Comparison of ENCODE assay signal across 9 cellular contexts in the genomic region with DNA sequence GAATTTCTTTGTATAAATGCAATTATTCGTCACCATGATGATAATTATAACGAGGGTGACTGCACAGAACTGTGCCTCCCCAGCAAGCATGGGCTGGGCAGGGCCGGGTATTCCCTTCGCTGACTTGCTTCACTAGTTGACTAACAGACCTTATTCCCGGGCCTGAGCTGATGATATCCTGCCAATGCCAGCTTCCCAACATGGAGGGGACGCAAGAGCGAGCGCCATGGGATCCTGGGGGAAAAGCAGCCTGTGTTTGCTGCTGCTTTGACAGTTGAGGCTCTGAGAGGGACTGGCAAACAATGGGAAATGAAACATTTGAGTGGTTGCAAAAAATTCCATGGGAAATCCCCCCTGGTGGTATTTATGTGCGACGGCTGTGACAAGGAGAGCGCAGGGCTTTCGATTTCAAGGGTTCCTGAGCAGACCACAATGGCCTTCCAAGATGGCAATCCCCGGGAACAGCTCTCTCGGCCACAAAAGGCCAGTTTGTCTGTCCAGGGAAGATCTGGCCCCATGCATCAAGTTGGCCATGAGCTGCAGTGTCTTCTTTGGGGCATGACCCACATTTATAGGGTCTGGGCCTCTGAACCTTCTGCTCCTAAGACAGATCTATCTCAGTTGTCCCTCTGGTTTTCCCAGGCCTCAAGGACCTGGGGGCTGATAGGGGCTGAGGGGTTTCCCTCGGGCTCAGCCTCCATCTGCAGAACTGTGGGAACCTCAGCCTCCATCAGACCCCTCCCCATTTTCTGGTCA. TPM values are rescaled to one million over a fixed set of nuclear protein-coding genes. Genes with fewer than 3 reads are reported as not detected.
DNase-seq lines count a peak whose midpoint lies in the region; ATAC-seq, FAIRE-seq and TF ChIP-seq lines count a peak whose summit lies in the region.
"Had no signal": no experiment of that assay in that cellular context is flagged by ENCODE, and none has a peak within 500 bp of the region (broad histone marks: within the 10 kb centered on the region; RNA-seq: fewer than 3 reads in every experiment).

No MANE protein-coding gene starts in this region.

- no peak overlapping the region for H3K23ac ChIP-seq in IMR-90 (ENCODE audit: low read depth, low read length)

- H3K9me1 ChIP-seq in IMR-90 (ENCODE audit: insufficient read depth, low read length), result peaks cover 5% of the 10 kb centered on the region; the same call in 1 of the 2 replicates

- H4K20me1 ChIP-seq in IMR-90 (ENCODE audit: insufficient read depth, low read length) (no peaks in the 10 kb centered on the region), neural cell (ENCODE audit: insufficient read depth) (no peaks in the 10 kb centered on the region)

- dilution Hi-C loops in IMR-90 (cut with HindIII; ENCODE audit: low sequenced_read_pairs, unreplicated experiment), result no loop called here

- no peak overlapping the region for H2AFZ ChIP-seq in IMR-90 (replicated peaks; ENCODE audit: low read length, poor library complexity)
- H2AFZ ChIP-seq in neural cell (ENCODE audit: low read depth, low read length), result no peak overlapping the region

- no peaks in the 10 kb centered on the region for H3K79me1 ChIP-seq in IMR-90 (ENCODE audit: low read depth in 1 of 2, low read length in 2 of 2)

- no peaks in the 10 kb centered on the region for H3K9me2 ChIP-seq in neural cell (ENCODE audit: insufficient read depth, low read length)

- no TSS peak for BruUV-seq in IMR-90 (replicated peaks; lab: Mats Ljungman, UMichigan)

- H2BK5ac ChIP-seq in IMR-90 (ENCODE audit: low read depth, low read length, poor library complexity, severe bottlenecking), result no peak overlapping the region

- no peak overlapping the region for H3K18ac ChIP-seq in IMR-90 (ENCODE audit: low read depth, low read length)

- no peak overlapping the region for H3K4ac ChIP-seq in IMR-90 (ENCODE audit: low read depth, low read length)

- H2AK9ac ChIP-seq in IMR-90 (replicated peaks; ENCODE audit: low read depth, low read length, poor library complexity), result peak overlapping the region; percentile 7

- in situ Hi-C loops in IMR-90 (cut with MboI; ENCODE audit: low sequenced_read_pairs), result no loop called here

- no peak for FAIRE-seq in frontal cortex (lab: Jason Lieb, UNC)

- no peak for DNase-seq in IMR-90
- no peak for DNase-seq in frontal cortex (ENCODE audit: low spot score in 2 of 2)
- no peak for DNase-seq in SHP77 treated with DMSO at 0.1 percent for 48 hours (lab: John Stamatoyannopoulos, UW)
- no peak for DNase-seq in stimulated activated CD4-positive, alpha-beta T cell treated with anti-CD3 and anti-CD28 coated beads, Interleukin-4, amount 100 ng/mL, for 1 hour
- no peak for DNase-seq in NK-92 (lab: John Stamatoyannopoulos, UW; ENCODE audit: unreplicated experiment)
- DNase-seq: NCI-H446 had no signal

- H3K9me3 ChIP-seq in IMR-90 (ENCODE audit: control insufficient read depth, insufficient read depth, low read length) (no peaks in the 10 kb centered on the region), neural cell (ENCODE audit: low read length) (no peaks in the 10 kb centered on the region)

- WGBS in IMR-90 (ENCODE audit: extremely low coverage in 2 of 2, insufficient read length in 1 of 2), 2 experiments, result 99% methylated on average over 11 of the region's 15 CpGs; no CpG with 5 or more reads in 1 of the 2 experiments

- H2BK120ac ChIP-seq in IMR-90 (ENCODE audit: low read depth, low read length), result no peak overlapping the region

- CTCF ChIA-PET in IMR-90 (lab: Yijun Ruan, JAX), result interaction anchor here (0.8 kb wide), 1 partner anchor 140 kb away, joined by 7 read pairs; no protein-coding TSS in a partner anchor

- intact Hi-C loops in IMR-90 (cut with micrococcal nuclease), result no loop called here

- no peak overlapping the region for H2BK20ac ChIP-seq in IMR-90 (ENCODE audit: low read depth, low read length)

- no peaks in the 10 kb centered on the region for H3F3A ChIP-seq in neural cell (ENCODE audit: insufficient read depth, low read length, poor library complexity, severe bottlenecking)

- no peak overlapping the region for H2AK5ac ChIP-seq in IMR-90 (ENCODE audit: low read depth, low read length)

- TF ChIP-seq CTCF in IMR-90 (conservative IDR thresholded peaks at IDR 0.05; ENCODE audit: low read depth, low read length) (no peak), neural cell (IDR thresholded peaks at IDR 0.05; ENCODE audit: poor library complexity, severe bottlenecking) (no peak)

- TF ChIP-seq RAD21 in IMR-90 (IDR thresholded peaks at IDR 0.05; ENCODE audit: low read length) (no peak), neural cell (conservative IDR thresholded peaks at IDR 0.05) (no peak)

- H3K4me2 ChIP-seq in IMR-90 (ENCODE audit: low read depth, low read length) (no peak overlapping the region), neural cell (ENCODE audit: low read length) (no peak overlapping the region)

- TF ChIP-seq POLR2A in IMR-90 (IDR thresholded peaks at IDR 0.05; ENCODE audit: low read depth, low read length), result no peak

- POLR2A ChIA-PET in IMR-90 (lab: Charles Lee; ENCODE audit: unreplicated experiment), result no interaction called here

- H3K14ac ChIP-seq in IMR-90 (replicated peaks; ENCODE audit: low read depth, low read length), result no peak overlapping the region

- H3K4me3 ChIP-seq in IMR-90 (ENCODE audit: insufficient read depth, low read depth, low read length), result no peak overlapping the region
- H3K4me3 ChIP-seq in neural cell (ENCODE audit: low read length), result no peak overlapping the region

- no peak overlapping the region for H4K91ac ChIP-seq in IMR-90 (ENCODE audit: insufficient read depth, low read depth, low read length)

- peaks cover 18% of the 10 kb centered on the region for H3K4me1 ChIP-seq in IMR-90 (ENCODE audit: control insufficient read depth, insufficient read depth, low read length)

- H3K27me3 ChIP-seq in IMR-90 (ENCODE audit: control insufficient read depth, insufficient read depth, low read length) (no peaks in the 10 kb centered on the region), neural cell (ENCODE audit: insufficient read depth, low read depth, low read length) (no peaks in the 10 kb centered on the region)

- no peaks in the 10 kb centered on the region for H3K79me2 ChIP-seq in neural cell (replicated peaks; ENCODE audit: insufficient read depth, low read length)

- peak; percentile 10 for ATAC-seq in GM18519 (IDR thresholded peaks at IDR 0.05; ENCODE audit: low FRiP score, unreplicated experiment)
- peak; percentile 23 for ATAC-seq in GM21576 (IDR thresholded peaks at IDR 0.05; ENCODE audit: unreplicated experiment)
- no peak for ATAC-seq in IMR-90 (ENCODE audit: low read depth)

- TF ChIP-seq EP300 in neural cell (conservative IDR thresholded peaks at IDR 0.05; ENCODE audit: poor library complexity, severe bottlenecking), result no peak

- H3K27ac ChIP-seq in IMR-90 (ENCODE audit: insufficient read depth, low read length) (no peak overlapping the region), neural cell (ENCODE audit: low read length) (no peak overlapping the region)

- H3K9ac ChIP-seq in IMR-90 (ENCODE audit: low read depth, low read length) (no peak overlapping the region), neural cell (ENCODE audit: low read length) (no peak overlapping the region)

- H2BK15ac ChIP-seq in IMR-90 (ENCODE audit: low read depth, low read length), result no peak overlapping the region

- H4K5ac ChIP-seq in IMR-90 (ENCODE audit: low read depth, low read length), result no peak overlapping the region

- H3K56ac ChIP-seq in IMR-90 (ENCODE audit: extremely low read depth, insufficient read depth, low read length), result no peak overlapping the region

- H3K36me3 ChIP-seq in IMR-90 (ENCODE audit: control insufficient read depth, insufficient read depth, low read length), result no peaks in the 10 kb centered on the region
- no peaks in the 10 kb centered on the region for H3K36me3 ChIP-seq in neural cell (ENCODE audit: insufficient read depth, low read length)

- no peak overlapping the region for H4K8ac ChIP-seq in IMR-90 (ENCODE audit: low read depth in 2 of 2, low read length in 2 of 2)

TF ChIP-seq in IMR-90, 13 proteins besides CTCF, POLR2A, EP300 and RAD21 (continues in another document):
- TF ChIP-seq BHLHE40 (IDR thresholded peaks at IDR 0.05; ENCODE audit: low read depth, low read length) (no peak), SMC3 (IDR thresholded peaks at IDR 0.05; ENCODE audit: low read depth, low read length) (no peak), RCOR1 (IDR thresholded peaks at IDR 0.05; ENCODE audit: insufficient replicate concordance, low read length) (no peak), MXI1 (IDR thresholded peaks at IDR 0.05; ENCODE audit: borderline replicate concordance, low read depth, low read length) (no peak)
- TF ChIP-seq, protein P1, sequence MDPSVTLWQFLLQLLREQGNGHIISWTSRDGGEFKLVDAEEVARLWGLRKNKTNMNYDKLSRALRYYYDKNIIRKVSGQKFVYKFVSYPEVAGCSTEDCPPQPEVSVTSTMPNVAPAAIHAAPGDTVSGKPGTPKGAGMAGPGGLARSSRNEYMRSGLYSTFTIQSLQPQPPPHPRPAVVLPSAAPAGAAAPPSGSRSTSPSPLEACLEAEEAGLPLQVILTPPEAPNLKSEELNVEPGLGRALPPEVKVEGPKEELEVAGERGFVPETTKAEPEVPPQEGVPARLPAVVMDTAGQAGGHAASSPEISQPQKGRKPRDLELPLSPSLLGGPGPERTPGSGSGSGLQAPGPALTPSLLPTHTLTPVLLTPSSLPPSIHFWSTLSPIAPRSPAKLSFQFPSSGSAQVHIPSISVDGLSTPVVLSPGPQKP (IDR thresholded peaks at IDR 0.05; ENCODE audit: borderline replicate concordance, low read depth, low read length), result no peak

RNA-seq across cellular contexts. Expression of a gene that starts 21.9 kb away (rescaled TPM):
- total RNA-seq in IMR-90 (2012; rRNA removed) (0.28 TPM in 1 of 2 replicates, not detected in the other), frontal cortex (0.82 TPM)
- polyA plus RNA-seq in IMR-90 (2012; rRNA removed) (1.4 TPM in 2 replicates), neural cell (1.8 and 3.9 TPM in 2 replicates)
- 0.55 and 0.97 TPM in 2 replicates for polyA plus RNA-seq in IMR-90 (2012; cell fraction: cytosol; rRNA removed)
- polyA plus RNA-seq in IMR-90 (2012; cell fraction: nucleus; rRNA removed; ENCODE audit: low replicate concordance), result 0.26 and 1.5 TPM in 2 replicates
- 3.9 and 4.7 TPM in 2 replicates for polyA minus RNA-seq in neural cell
